10 cellular contexts compared by ENCODE assay signal in genomic region chr5:132905938-132906337, GRCh38. TPM values are rescaled to one million over a fixed set of nuclear protein-coding genes. Genes with fewer than 3 reads are reported as not detected.
DNase-seq lines count a peak whose midpoint lies in the region; ATAC-seq and TF ChIP-seq lines count a peak whose summit lies in the region.
"Had no signal": no experiment of that assay in that cellular context is flagged by ENCODE, and none has a peak within 500 bp of the region (broad histone marks: within the 10 kb centered on the region; RNA-seq: fewer than 3 reads in every experiment).

No MANE protein-coding gene starts in this region.

- H3K4me1 Mint-ChIP-seq in activated CD4-positive, alpha-beta T cell treated with anti-CD3 and anti-CD28 coated beads for 36 hours: peaks cover 20% of the 10 kb centered on the region

- H3K4me1 ChIP-seq in Peyer's patch: no peaks in the 10 kb centered on the region
- H3K4me1 ChIP-seq: BLaER1 had no signal

- peak overlapping the region; percentile 35 for H3K27ac Mint-ChIP-seq in activated CD4-positive, alpha-beta T cell treated with anti-CD3 and anti-CD28 coated beads for 36 hours

- H3K27me3 ChIP-seq in Peyer's patch: no peaks in the 10 kb centered on the region
- H3K27me3 ChIP-seq: BLaER1 had no signal

- H3K27ac ChIP-seq in Peyer's patch: no peak overlapping the region
- H3K27ac ChIP-seq: BLaER1 had no signal

- no peak overlapping the region for H3K4me3 Mint-ChIP-seq in activated CD4-positive, alpha-beta T cell treated with anti-CD3 and anti-CD28 coated beads for 36 hours

- TF ChIP-seq CTCF in fibroblast of the aortic adventitia (IDR thresholded peaks at IDR 0.05; ENCODE audit: insufficient read depth, low read length) (peak; percentile 3), Peyer's patch (IDR thresholded peaks at IDR 0.05) (peak in 1 of 6 experiments; percentile 28)

- POLR2A ChIA-PET in activated CD4-positive, alpha-beta T cell treated with anti-CD3 and anti-CD28 coated beads for 36 hours (lab: Charles Lee): interaction anchor here (0.6 kb wide), 1 partner anchor 38 kb away, joined by 3 read pairs; no protein-coding TSS in a partner anchor

- peaks cover 0 to 28% (median 0%) of the 10 kb centered on the region in 3 donors for H3K36me3 ChIP-seq in Peyer's patch

- TF ChIP-seq POLR2A in GM18505 (IDR thresholded peaks at IDR 0.05; ENCODE audit: borderline replicate concordance, extremely low read depth, insufficient read depth, insufficient read length): no peak
- no peak for TF ChIP-seq POLR2A in Peyer's patch (IDR thresholded peaks at IDR 0.05)

- H3K4me3 ChIP-seq in fibroblast of the aortic adventitia (ENCODE audit: low read depth, low read length) (no peak overlapping the region), Peyer's patch (no peak overlapping the region)
- H3K4me3 ChIP-seq: BLaER1 had no signal

- no peaks in the 10 kb centered on the region for H3K27me3 Mint-ChIP-seq in activated CD4-positive, alpha-beta T cell treated with anti-CD3 and anti-CD28 coated beads for 36 hours

- peaks cover 16% of the 10 kb centered on the region for H3K36me3 Mint-ChIP-seq in activated CD4-positive, alpha-beta T cell treated with anti-CD3 and anti-CD28 coated beads for 36 hours (ENCODE audit: low read depth)

- DNase-seq in activated CD4-positive, alpha-beta T cell treated with anti-CD3 and anti-CD28 coated beads for 36 hours: no peak
- no peak for DNase-seq in activated CD4-positive, alpha-beta T cell treated with anti-CD3 and anti-CD28 coated beads for 4 hours
- peak; percentile 9 for DNase-seq in OCI-M1 (lab: John Stamatoyannopoulos, UW)
- DNase-seq in fibroblast of the aortic adventitia (ENCODE audit: low read depth): no peak
- DNase-seq in superior temporal gyrus (ENCODE audit: extremely low spot score): peak; percentile 7
- DNase-seq in Peyer's patch: no peak
- DNase-seq: foreskin melanocyte had no signal

- CTCF ChIA-PET in activated CD4-positive, alpha-beta T cell treated with anti-CD3 and anti-CD28 coated beads for 36 hours (lab: Charles Lee): interaction anchor here (0.9 to 1.6 kb wide), 6 partner anchors 10 to 94 kb away, joined by 3 to 4 read pairs (median 3); partner anchors contain the start of gene AFF4

- intact Hi-C loops in activated CD4-positive, alpha-beta T cell treated with anti-CD3 and anti-CD28 coated beads for 36 hours (cut with DNase I, micrococcal nuclease): no loop called here

- no peaks in the 10 kb centered on the region for H3K9me3 Mint-ChIP-seq in activated CD4-positive, alpha-beta T cell treated with anti-CD3 and anti-CD28 coated beads for 36 hours (ENCODE audit: low read depth)

- no peak for ATAC-seq in activated CD4-positive, alpha-beta T cell treated with anti-CD3 and anti-CD28 coated beads for 36 hours
- ATAC-seq in HG02852 (IDR thresholded peaks at IDR 0.05; ENCODE audit: unreplicated experiment): no peak
- ATAC-seq in GM18505 (IDR thresholded peaks at IDR 0.05; ENCODE audit: unreplicated experiment): no peak

- H3K9me3 ChIP-seq in Peyer's patch: no peaks in the 10 kb centered on the region
- H3K9me3 ChIP-seq: BLaER1 had no signal

RNA-seq across cellular contexts. Expression of gene LEAP2, which starts 32.5 kb away (rescaled TPM):
- 1 to 10 TPM; 2.5 to 3.1 TPM for total RNA-seq in activated CD4-positive, alpha-beta T cell treated with anti-CD3 and anti-CD28 coated beads for 36 hours
- 0.18 and 0.74 TPM in 2 replicates for total RNA-seq in fibroblast of the aortic adventitia (ENCODE audit: low replicate concordance)
- 10 to 100 TPM in 2 of 4 donors, 1 to 10 TPM in 1, not detected in 1; 7.2 to 29.9 (median 20.1) TPM for total RNA-seq in Peyer's patch

RNA-seq across cellular contexts. Expression of gene UQCRQ, which starts 39.5 kb away (rescaled TPM):
- 100 to 1,000 TPM; 299 to 537 TPM for total RNA-seq in activated CD4-positive, alpha-beta T cell treated with anti-CD3 and anti-CD28 coated beads for 36 hours
- total RNA-seq in fibroblast of the aortic adventitia (ENCODE audit: low replicate concordance) (77.2 and 92.0 TPM in 2 replicates), Peyer's patch (100 to 1,000 TPM in 3 of 4 donors, 10 to 100 TPM in 1; 71.8 to 366 (median 196) TPM)

RNA-seq across cellular contexts. Expression of gene GDF9, which starts 39.7 kb away (rescaled TPM):
- under 1 TPM; 0.41 to 0.69 TPM for total RNA-seq in activated CD4-positive, alpha-beta T cell treated with anti-CD3 and anti-CD28 coated beads for 36 hours
- total RNA-seq in fibroblast of the aortic adventitia (ENCODE audit: low replicate concordance) (0.18 TPM in 1 of 2 replicates, not detected in the other), Peyer's patch (under 1 TPM in 1 of 4 donors, not detected in 3; 0.66 TPM)

RNA-seq across cellular contexts. Expression of gene AFF4, which starts 57.5 kb away (rescaled TPM):
- 10 to 100 TPM; 20.9 to 29.3 TPM for total RNA-seq in activated CD4-positive, alpha-beta T cell treated with anti-CD3 and anti-CD28 coated beads for 36 hours
- total RNA-seq in fibroblast of the aortic adventitia (ENCODE audit: low replicate concordance) (43.2 and 87.7 TPM in 2 replicates), Peyer's patch (100 to 1,000 TPM in 1 of 4 donors, 10 to 100 TPM in 3; 47.6 to 109 (median 72.6) TPM)

Comparison
In these comparisons a context has a peak if more than half of its experiments do, and no peak if none do; other contexts are left out.
1. DNase-seq: peak in OCI-M1 (single experiment) and superior temporal gyrus (single experiment); none in activated CD4-positive, alpha-beta T cell treated with anti-CD3 and anti-CD28 coated beads for 36 hours (single experiment), activated CD4-positive, alpha-beta T cell treated with anti-CD3 and anti-CD28 coated beads for 4 hours (0 of 2), fibroblast of the aortic adventitia (single experiment) and Peyer's patch (0 of 3).